Comparison of ENCODE assay signal across 7 cellular contexts in the genomic region with DNA sequence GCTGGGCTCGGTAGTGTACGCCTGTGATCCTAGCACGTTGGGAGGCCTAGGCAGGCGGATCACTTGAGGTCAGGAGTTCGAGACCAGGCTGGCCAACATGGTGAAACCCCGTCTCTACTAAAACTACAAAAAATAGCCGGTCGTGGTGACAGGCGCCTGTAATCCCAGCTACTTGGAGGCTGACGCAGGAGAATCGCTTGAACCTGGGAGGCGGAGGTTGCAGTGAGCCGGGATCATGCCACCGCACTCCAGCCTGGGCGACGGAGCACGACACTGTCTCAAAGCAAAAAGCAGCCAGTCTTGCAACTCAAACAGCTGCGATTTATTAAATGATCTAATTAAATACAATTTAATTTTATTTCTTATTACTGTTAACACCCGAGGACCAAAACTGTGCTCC. TPM values are rescaled to one million over a fixed set of nuclear protein-coding genes. Genes with fewer than 3 reads are reported as not detected.
DNase-seq lines count a peak whose midpoint lies in the region; TF ChIP-seq lines count a peak whose summit lies in the region.
"Not testable (repeated sequence)": the region's sequence is repeated elsewhere in the genome, so short reads cannot be mapped to it uniquely, and the experiment has no call there.
"Had no signal": no experiment of that assay in that cellular context is flagged by ENCODE, and none has a peak within 500 bp of the region (broad histone marks: within the 10 kb centered on the region; RNA-seq: fewer than 3 reads in every experiment).

No MANE protein-coding gene starts in this region.

- H3K4me3 Mint-ChIP-seq in activated CD4-positive, alpha-beta T cell treated with anti-CD3 and anti-CD28 coated beads, Interleukin-2, amount 10 ng/mL, durations not matched to agents 24 days and 14 days, result peak overlapping the region; percentile 85

- not testable (repeated sequence) for TF ChIP-seq CTCF in HFF-Myc (IDR thresholded peaks at IDR 0.05; ENCODE audit: low read depth, low read length, missing control alignments); colonic mucosa (IDR thresholded peaks at IDR 0.05); ovary (IDR thresholded peaks at IDR 0.05)

- intact Hi-C loops in activated CD4-positive, alpha-beta T cell treated with anti-CD3 and anti-CD28 coated beads, Interleukin-2, amount 10 ng/mL, durations not matched to agents 24 days and 14 days (cut with micrococcal nuclease); colonic mucosa (cut with DNase I); ovary (cut with DNase I): not testable (repeated sequence)

- not testable (repeated sequence) for TF ChIP-seq POLR2A in ovary (IDR thresholded peaks at IDR 0.05)

- H3K4me3 ChIP-seq in HFF-Myc (replicated peaks; ENCODE audit: low read depth, low read length) (peak overlapping the region; percentile 45), colonic mucosa (peak overlapping the region; percentile 58), iPS-18c (ENCODE audit: insufficient read depth, low read depth, low read length) (peak overlapping the region; percentile 62), ovary (peak overlapping the region; percentile 44), urinary bladder (ENCODE audit: low read depth, low read length) (peak overlapping the region; percentile 51)

- peaks cover 24% of the 10 kb centered on the region for H3K27me3 Mint-ChIP-seq in activated CD4-positive, alpha-beta T cell treated with anti-CD3 and anti-CD28 coated beads, Interleukin-2, amount 10 ng/mL, durations not matched to agents 24 days and 14 days

- H3K4me1 Mint-ChIP-seq in activated CD4-positive, alpha-beta T cell treated with anti-CD3 and anti-CD28 coated beads, Interleukin-2, amount 10 ng/mL, durations not matched to agents 24 days and 14 days, result peaks cover 12% of the 10 kb centered on the region

- not testable (repeated sequence) for H3K9me3 Mint-ChIP-seq in activated CD4-positive, alpha-beta T cell treated with anti-CD3 and anti-CD28 coated beads, Interleukin-2, amount 10 ng/mL, durations not matched to agents 24 days and 14 days

- H3K9me3 ChIP-seq in colonic mucosa; iPS-18c (ENCODE audit: control insufficient read depth, insufficient read depth, low read length); ovary: not testable (repeated sequence)

- not testable (repeated sequence) for H3K9ac ChIP-seq in colonic mucosa (ENCODE audit: low read depth in 2 of 2, low read length in 2 of 2)

- not testable (repeated sequence) for H3K36me3 Mint-ChIP-seq in activated CD4-positive, alpha-beta T cell treated with anti-CD3 and anti-CD28 coated beads, Interleukin-2, amount 10 ng/mL, durations not matched to agents 24 days and 14 days (ENCODE audit: low read depth)

- H3K27me3 ChIP-seq in colonic mucosa (peaks cover 22% of the 10 kb centered on the region), ovary (peaks cover 16% of the 10 kb centered on the region)

- not testable (repeated sequence) for DNase-seq in HFF-Myc (ENCODE audit: extremely low read depth, low read depth); activated CD4-positive, alpha-beta T cell treated with anti-CD3 and anti-CD28 coated beads, Interleukin-2, amount 10 ng/mL, durations not matched to agents 24 days and 14 days; colonic mucosa; ovary

- not testable (repeated sequence) for H3K27ac Mint-ChIP-seq in activated CD4-positive, alpha-beta T cell treated with anti-CD3 and anti-CD28 coated beads, Interleukin-2, amount 10 ng/mL, durations not matched to agents 24 days and 14 days

- H3K36me3 ChIP-seq in colonic mucosa; ovary; urinary bladder (ENCODE audit: insufficient read depth): not testable (repeated sequence)

- TF ChIP-seq EP300 in ovary (IDR thresholded peaks at IDR 0.05), result not testable (repeated sequence)

- not testable (repeated sequence) for H3K4me1 ChIP-seq in colonic mucosa; ovary (ENCODE audit: insufficient read depth); urinary bladder (ENCODE audit: insufficient read depth)

- WGBS in ovary, 3 donors, result 53 to 59% (median 55%) methylated on average over 19 of the region's 19 CpGs
- WGBS in urinary bladder, result 59% methylated on average over 19 of the region's 19 CpGs

- not testable (repeated sequence) for H3K27ac ChIP-seq in colonic mucosa; ovary; urinary bladder (ENCODE audit: low read depth)

RNA-seq across cellular contexts. Expression of a gene that starts 0.7 kb away (rescaled TPM):
- total RNA-seq in activated CD4-positive, alpha-beta T cell treated with anti-CD3 and anti-CD28 coated beads, Interleukin-2, amount 10 ng/mL, durations not matched to agents 24 days and 14 days, result 0.64 and 1.0 TPM in 2 replicates
- 1 to 10 TPM in 1 of 2 donors, under 1 TPM in 1; 0.69 to 1.7 TPM for total RNA-seq in colonic mucosa
- under 1 TPM in 1 of 7 donors, not detected in 6; 0.15 TPM for total RNA-seq in ovary
- polyA plus RNA-seq in ovary, result under 1 TPM in 1 of 2 donors, not detected in 1; 0.42 TPM
- 0.16 TPM for total RNA-seq in urinary bladder
- 0.57 TPM for polyA plus RNA-seq in urinary bladder

RNA-seq across cellular contexts. Expression of a gene that starts 19.9 kb away (rescaled TPM):
- 0.33 TPM in 1 of 2 replicates, not detected in the other for total RNA-seq in activated CD4-positive, alpha-beta T cell treated with anti-CD3 and anti-CD28 coated beads, Interleukin-2, amount 10 ng/mL, durations not matched to agents 24 days and 14 days
- total RNA-seq in colonic mucosa (under 1 TPM; 0.53 to 0.57 TPM), ovary (10 to 100 TPM in 1 of 7 donors, 1 to 10 TPM in 4, under 1 TPM in 1, not detected in 1; 0.50 to 12.9 (median 1.3) TPM), urinary bladder (not detected)
- polyA plus RNA-seq in ovary (under 1 TPM; 0.47 to 0.56 TPM), urinary bladder (0.13 TPM)
- total RNA-seq: G401 had no signal

RNA-seq across cellular contexts. Expression of a gene that starts 23.0 kb away (rescaled TPM):
- total RNA-seq in activated CD4-positive, alpha-beta T cell treated with anti-CD3 and anti-CD28 coated beads, Interleukin-2, amount 10 ng/mL, durations not matched to agents 24 days and 14 days, result 59.4 and 61.0 TPM in 2 replicates
- total RNA-seq in colonic mucosa (10 to 100 TPM; 56.6 to 63.1 TPM), ovary (10 to 100 TPM; 35.9 to 61.1 (median 40.2) TPM), urinary bladder (46.2 TPM)
- polyA plus RNA-seq in ovary (10 to 100 TPM; 41.1 to 92.1 TPM), urinary bladder (52.0 TPM)

RNA-seq across cellular contexts. Expression of a gene that starts 28.8 kb away (rescaled TPM):
- total RNA-seq in activated CD4-positive, alpha-beta T cell treated with anti-CD3 and anti-CD28 coated beads, Interleukin-2, amount 10 ng/mL, durations not matched to agents 24 days and 14 days, result 2.5 TPM in 2 replicates
- total RNA-seq in colonic mucosa (not detected), ovary (not detected), urinary bladder (not detected)
- polyA plus RNA-seq in ovary (not detected), urinary bladder (not detected)
- total RNA-seq: G401 had no signal
